In the genomic region with DNA sequence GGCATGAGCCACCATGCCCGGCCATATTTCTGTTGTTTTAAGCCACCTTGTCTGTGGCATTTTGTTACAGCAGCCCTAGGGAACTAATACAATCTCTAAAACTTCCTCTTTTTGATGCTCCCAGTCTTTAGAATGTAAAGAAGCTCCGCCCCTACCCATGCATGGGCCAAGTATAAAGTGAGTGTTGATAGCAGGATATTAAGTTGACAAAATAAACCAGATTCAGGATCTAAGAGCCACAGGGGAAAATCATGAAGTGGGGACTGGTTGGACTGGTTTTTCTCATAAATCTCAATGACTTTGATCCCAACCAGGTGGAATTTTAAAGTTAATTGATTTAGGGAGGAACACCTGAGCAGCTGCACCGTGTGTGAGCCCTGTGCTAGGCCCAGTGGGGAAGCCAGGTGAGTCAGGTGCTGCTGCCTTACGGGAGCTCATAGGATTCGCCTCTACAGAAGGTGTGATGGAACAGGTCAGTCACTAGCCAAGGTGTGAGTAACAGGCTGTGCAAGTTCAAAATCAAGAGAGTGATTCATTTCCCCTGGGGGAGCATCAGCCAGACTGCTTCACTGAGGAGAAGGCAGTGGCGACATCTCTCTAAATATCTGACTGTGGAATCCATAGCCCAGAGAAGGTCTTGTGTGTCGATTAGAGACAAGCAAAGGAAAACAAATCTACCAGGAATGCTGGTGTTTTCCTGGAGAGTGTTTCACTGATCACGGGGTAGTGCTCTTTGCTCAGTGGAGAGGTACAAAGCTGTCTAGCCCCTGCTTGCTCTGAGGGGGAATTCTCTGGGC, we compare ENCODE assay signal across 10 cellular contexts. TPM values are rescaled to one million over a fixed set of nuclear protein-coding genes. Genes with fewer than 3 reads are reported as not detected.
DNase-seq lines count a peak whose midpoint lies in the region; ATAC-seq, FAIRE-seq and TF ChIP-seq lines count a peak whose summit lies in the region.
"Had no signal": no experiment of that assay in that cellular context is flagged by ENCODE, and none has a peak within 500 bp of the region (broad histone marks: within the 10 kb centered on the region; RNA-seq: fewer than 3 reads in every experiment).

No MANE protein-coding gene starts in this region.

- TF ChIP-seq CTCF in cardiac muscle cell (IDR thresholded peaks at IDR 0.05; ENCODE audit: low read depth, low read length) (no peak), heart right ventricle (IDR thresholded peaks at IDR 0.05) (no peak), fibroblast of villous mesenchyme (IDR thresholded peaks at IDR 0.05; ENCODE audit: insufficient read depth, low read depth, low read length) (no peak), upper lobe of left lung (IDR thresholded peaks at IDR 0.05) (no peak)

- H3K4me1 ChIP-seq in cardiac muscle cell (ENCODE audit: low read depth), result peaks cover 6% of the 10 kb centered on the region
- peaks cover 0 to 38% (median 14%) of the 10 kb centered on the region in 9 donors for H3K4me1 ChIP-seq in heart right ventricle
- peaks cover 3 to 12% (median 10%) of the 10 kb centered on the region in 4 donors for H3K4me1 ChIP-seq in upper lobe of left lung

- DNase-seq in cardiac muscle cell (ENCODE audit: low read depth in 1 of 2, low spot score in 1 of 2) (peak in 1 of 2 donors; percentile 24), heart right ventricle (no peak), RCC 7860 (ENCODE audit: low spot score) (peak; percentile 39), fibroblast of villous mesenchyme (ENCODE audit: low read depth) (peak; percentile 23), upper lobe of left lung (peak in 1 of 2 donors; percentile 54), NCI-H82 treated with DMSO at 0.1 percent for 48 hours (lab: John Stamatoyannopoulos, UW; ENCODE audit: unreplicated experiment) (no peak)
- DNase-seq in activated CD4-positive, alpha-beta T cell treated with anti-CD3 and anti-CD28 coated beads, Interleukin-2, amount 50 U/mL, for 1 hour, result no peak
- DNase-seq in activated CD8-positive, alpha-beta memory T cell treated with anti-CD3 and anti-CD28 coated beads, Interleukin-2, amount 50 U/mL, for 4 hours, result no peak
- DNase-seq: cortex of kidney had no signal

- H3K27ac ChIP-seq in cardiac muscle cell, result peak overlapping the region; percentile 37
- no peak overlapping the region for H3K27ac ChIP-seq in heart right ventricle
- H3K27ac ChIP-seq in upper lobe of left lung, result peak overlapping the region; percentile 11 to 65 (median 52)

- H3K9me3 ChIP-seq in cardiac muscle cell (ENCODE audit: low read depth), result no peaks in the 10 kb centered on the region
- no peaks in the 10 kb centered on the region for H3K9me3 ChIP-seq in heart right ventricle
- H3K9me3 ChIP-seq in upper lobe of left lung, result no peaks in the 10 kb centered on the region

- H3K4me3 ChIP-seq in cardiac muscle cell, result no peak overlapping the region
- H3K4me3 ChIP-seq in heart right ventricle, result no peak overlapping the region
- H3K4me3 ChIP-seq in fibroblast of villous mesenchyme (ENCODE audit: low read depth, low read length), result no peak overlapping the region
- no peak overlapping the region for H3K4me3 ChIP-seq in upper lobe of left lung

- TF ChIP-seq EP300 in upper lobe of left lung (IDR thresholded peaks at IDR 0.05), result no peak

- WGBS in heart right ventricle, 2 donors, result 81 to 85% methylated on average over 8 of the region's 8 CpGs
- WGBS in upper lobe of left lung, 2 donors, result 68 to 83% methylated on average over 8 of the region's 8 CpGs

- FAIRE-seq in RCC 7860 (lab: Jason Lieb, UNC), result no peak
- FAIRE-seq: TTC549 had no signal

- intact Hi-C loops in heart right ventricle (cut with DNase I), result loop anchor here in 5 of 10 donors (2.0 to 10.0 kb wide), 4 partner anchors 47 to 427 kb away; no protein-coding TSS in a partner anchor

- H3K36me3 ChIP-seq in cardiac muscle cell, result no peaks in the 10 kb centered on the region
- no peaks in the 10 kb centered on the region for H3K36me3 ChIP-seq in heart right ventricle
- no peaks in the 10 kb centered on the region for H3K36me3 ChIP-seq in upper lobe of left lung

- ATAC-seq in heart right ventricle, result no peak
- ATAC-seq in upper lobe of left lung (ENCODE audit: low FRiP score in 2 of 2), result peak in 1 of 2 donors; percentile 42

- no peak for TF ChIP-seq POLR2A in upper lobe of left lung (IDR thresholded peaks at IDR 0.05)

- no peaks in the 10 kb centered on the region for H3K27me3 ChIP-seq in cardiac muscle cell
- H3K27me3 ChIP-seq in heart right ventricle, result peaks cover 0 to under 1% (median 0%) of the 10 kb centered on the region in 7 donors
- H3K27me3 ChIP-seq in upper lobe of left lung, result no peaks in the 10 kb centered on the region

RNA-seq across cellular contexts. Expression of a gene that starts 29.2 kb away (rescaled TPM):
- 3.9 and 4.1 TPM in 2 replicates for total RNA-seq in cardiac muscle cell
- 3.6 and 7.8 TPM in 2 replicates for polyA plus RNA-seq in cardiac muscle cell
- total RNA-seq in heart right ventricle, result 1 to 10 TPM in 2 of 10 donors, under 1 TPM in 5, not detected in 3; 0.16 to 2.9 (median 0.46) TPM
- under 1 TPM; 0.07 to 0.15 TPM for polyA plus RNA-seq in heart right ventricle
- under 0.01 and 1.3 TPM in 2 replicates for total RNA-seq in fibroblast of villous mesenchyme
- total RNA-seq in upper lobe of left lung, result 100 to 1,000 TPM in 3 of 6 donors, 10 to 100 TPM in 3; 57.6 to 153 (median 96.6) TPM

Comparison
In these comparisons a context has a peak if more than half of its experiments do, and no peak if none do; other contexts are left out.
1. H3K27ac ChIP-seq: peak in cardiac muscle cell (single experiment) and upper lobe of left lung (4 of 4); none in heart right ventricle (0 of 10).
2. DNase-seq: peak in RCC 7860 (single experiment) and fibroblast of villous mesenchyme (single experiment); none in heart right ventricle (0 of 2), NCI-H82 treated with DMSO at 0.1 percent for 48 hours (single experiment), activated CD4-positive, alpha-beta T cell treated with anti-CD3 and anti-CD28 coated beads, Interleukin-2, amount 50 U/mL, for 1 hour (single experiment) and activated CD8-positive, alpha-beta memory T cell treated with anti-CD3 and anti-CD28 coated beads, Interleukin-2, amount 50 U/mL, for 4 hours (single experiment).
3. RNA of a gene that starts 29.2 kb away (total RNA-seq): 57.6 to 153 TPM in upper lobe of left lung; 3.9 to 4.1 TPM in cardiac muscle cell, under 0.01 to 1.3 TPM in fibroblast of villous mesenchyme and 0.16 to 2.9 TPM in heart right ventricle; every median in the first group is over 10 times any median in the second.